In genomic region chr20:53677447-53678314, GRCh38 we compare ENCODE assay signal across 9 cellular contexts.
DNase-seq lines count a peak whose midpoint lies in the region; ATAC-seq, FAIRE-seq and TF ChIP-seq lines count a peak whose summit lies in the region.
"Had no signal": no experiment of that assay in that cellular context is flagged by ENCODE, and none has a peak within 500 bp of the region (broad histone marks: within the 10 kb centered on the region; RNA-seq: fewer than 3 reads in every experiment).

No MANE protein-coding gene starts in this region.

- no peak for FAIRE-seq in small intestine (lab: Jason Lieb, UNC)

- H3K36me3 ChIP-seq in HUES64 (ENCODE audit: insufficient read depth, low read length): no peaks in the 10 kb centered on the region
- no peaks in the 10 kb centered on the region for H3K36me3 ChIP-seq in small intestine (ENCODE audit: control insufficient read depth in 2 of 2, insufficient read depth in 2 of 2, low read length in 2 of 2)
- no peaks in the 10 kb centered on the region for H3K36me3 ChIP-seq in esophagus muscularis mucosa

- intact Hi-C loops in head of caudate nucleus (cut with DNase I): no loop called here
- intact Hi-C loops in esophagus muscularis mucosa (cut with DNase I): no loop called here

- TF ChIP-seq POLR2A in esophagus muscularis mucosa (IDR thresholded peaks at IDR 0.05; ENCODE audit: low read depth): no peak

- DNase-seq in UCSD-AML1 (lab: John Stamatoyannopoulos, UW; ENCODE audit: unreplicated experiment): peak; percentile 59
- DNase-seq in head of caudate nucleus: peak in 25 of 42 donors; percentile 10 to 68 (median 37)
- DNase-seq in small intestine: peak; percentile 86
- no peak for DNase-seq in HPDE6-E6E7 (ENCODE audit: extremely low spot score)
- no peak for DNase-seq in esophagus muscularis mucosa (ENCODE audit: extremely low spot score)

- ATAC-seq in GM18511 (IDR thresholded peaks at IDR 0.05; ENCODE audit: unreplicated experiment) (no peak), GM18868 (IDR thresholded peaks at IDR 0.05; ENCODE audit: unreplicated experiment) (no peak)

- peak overlapping the region; percentile 26; the same call in 1 of the 2 replicates for H3K9ac ChIP-seq in HUES64 (ENCODE audit: low read depth, low read length)
- H3K9ac ChIP-seq: KMS-11 had no signal

- TF ChIP-seq CTCF in esophagus muscularis mucosa (IDR thresholded peaks at IDR 0.05): no peak

- H3K9me3 ChIP-seq in HUES64 (ENCODE audit: insufficient read depth, low read depth, low read length): no peaks in the 10 kb centered on the region
- no peaks in the 10 kb centered on the region for H3K9me3 ChIP-seq in small intestine (ENCODE audit: control insufficient read depth, low read depth)
- H3K9me3 ChIP-seq in esophagus muscularis mucosa: no peaks in the 10 kb centered on the region

- H3K4me1 ChIP-seq in HUES64 (ENCODE audit: insufficient read depth, low read length): peaks cover 34% of the 10 kb centered on the region
- H3K4me1 ChIP-seq in small intestine (ENCODE audit: control insufficient read depth in 2 of 2, insufficient read depth in 1 of 2, low read depth in 1 of 2, low read length in 1 of 2): peaks cover 0 to 2% of the 10 kb centered on the region in 2 donors
- H3K4me1 ChIP-seq in esophagus muscularis mucosa: peaks cover 19 to 32% (median 22%) of the 10 kb centered on the region in 4 donors

- H3K27ac ChIP-seq in HUES64 (ENCODE audit: low read depth, low read length) (peak overlapping the region; percentile 15; the same call in 1 of the 2 replicates), small intestine (ENCODE audit: low read depth in 1 of 2, low read length in 1 of 2) (peak overlapping the region; percentile 71 to 78), esophagus muscularis mucosa (replicated peaks in 1 of 4) (no peak overlapping the region)
- H3K27ac ChIP-seq: KMS-11 had no signal

- WGBS in HUES64: 37% methylated on average over 12 of the region's 12 CpGs
- WGBS in small intestine, 3 donors: 16 to 40% (median 28%) methylated on average over 12 of the region's 12 CpGs
- 66% methylated on average over 12 of the region's 12 CpGs for WGBS in esophagus muscularis mucosa

- H3K4me3 ChIP-seq in HUES64 (ENCODE audit: low read length) (no peak overlapping the region), small intestine (ENCODE audit: low read depth in 1 of 2, low read length in 2 of 2) (no peak overlapping the region), esophagus muscularis mucosa (no peak overlapping the region)

- TF ChIP-seq EP300 in esophagus muscularis mucosa (IDR thresholded peaks at IDR 0.05): no peak

- H3K27me3 ChIP-seq in HUES64 (ENCODE audit: insufficient read depth, low read length) (no peaks in the 10 kb centered on the region), small intestine (ENCODE audit: control insufficient read depth in 2 of 2, insufficient read depth in 2 of 2, low read length in 2 of 2) (no peaks in the 10 kb centered on the region), esophagus muscularis mucosa (no peaks in the 10 kb centered on the region)

Comparison
In these comparisons a context has a peak if more than half of its experiments do, and no peak if none do; other contexts are left out.
1. H3K27ac ChIP-seq: peak in HUES64 (single experiment) and small intestine (2 of 2); none in esophagus muscularis mucosa (0 of 4).
2. DNase-seq: peak in UCSD-AML1 (single experiment), head of caudate nucleus (25 of 42) and small intestine (single experiment); none in HPDE6-E6E7 (single experiment) and esophagus muscularis mucosa (single experiment).